13 cellular contexts compared by ENCODE assay signal in genomic region chr2:120564213-120565094, GRCh38.
A peak's percentile ranks its signal among the peaks of the same experiment; 100 is the strongest.
DNase-seq lines count a peak whose midpoint lies in the region; ATAC-seq and TF ChIP-seq lines count a peak whose summit lies in the region.
"Had no signal": no experiment of that assay in that cellular context is flagged by ENCODE, and none has a peak within 500 bp of the region (broad histone marks: within the 10 kb centered on the region; RNA-seq: fewer than 3 reads in every experiment).

No MANE protein-coding gene starts in this region.

- peaks cover 0 to 8% of the 10 kb centered on the region in 2 experiments; a peak in 2 of 4 replicates for H3K4me1 ChIP-seq in SK-N-SH (ENCODE audit: control insufficient read depth in 1 of 2, insufficient read depth in 2 of 2, low read depth in 1 of 2, low read length in 1 of 2)

- peaks cover 8% of the 10 kb centered on the region for H3F3A ChIP-seq in SK-N-SH (replicated peaks; ENCODE audit: insufficient read depth)

- in situ Hi-C loops in GM13976 (cut with MboI; ENCODE audit: low sequenced_read_pairs, unreplicated experiment): no loop called here

- H3K9me2 ChIP-seq in SK-N-SH: no peaks in the 10 kb centered on the region

- H3K79me2 ChIP-seq in SK-N-SH (ENCODE audit: insufficient read depth): no peaks in the 10 kb centered on the region

- 62% methylated on average over 20 of the region's 23 CpGs for WGBS in SK-N-SH (ENCODE audit: low lambda C conversion rate)

- no peak for TF ChIP-seq RAD21 in SK-N-SH (IDR thresholded peaks at IDR 0.05; ENCODE audit: low read length)

- POLR2A ChIA-PET in SK-N-SH (lab: Yijun Ruan, JAX): no interaction called here

- H3K4me2 ChIP-seq in SK-N-SH: no peak overlapping the region

- H3K27ac ChIP-seq in SK-N-SH (ENCODE audit: low read depth in 2 of 2, low read length in 1 of 2): no peak overlapping the region
- H3K27ac ChIP-seq: thyroid gland had no signal

- no peaks in the 10 kb centered on the region for H3K9me3 ChIP-seq in SK-N-SH
- H3K9me3 ChIP-seq: thyroid gland had no signal

- TF ChIP-seq EP300 in SK-N-SH (IDR thresholded peaks at IDR 0.05; ENCODE audit: borderline replicate concordance in 1 of 2, low read depth in 1 of 2, low read length in 1 of 2): no peak

- H3K27me3 ChIP-seq in SK-N-SH (ENCODE audit: insufficient read depth): no peaks in the 10 kb centered on the region
- H3K27me3 ChIP-seq: thyroid gland had no signal

- H4K20me1 ChIP-seq in SK-N-SH (ENCODE audit: insufficient read depth): no peaks in the 10 kb centered on the region

- peak; percentile 39 for DNase-seq in SK-N-SH
- DNase-seq in NCI-H345 treated with DMSO at 0.1 percent for 48 hours (lab: John Stamatoyannopoulos, UW; ENCODE audit: unreplicated experiment): peak; percentile 86
- DNase-seq in epithelial cell of proximal tubule (ENCODE audit: low read depth): no peak
- peak; percentile 78 for DNase-seq in ureter (ENCODE audit: low spot score)
- DNase-seq in NOMO-1 treated with dmso at 0.1 percent for 144 hours (lab: John Stamatoyannopoulos, UW; ENCODE audit: unreplicated experiment): no peak
- no peak for DNase-seq in GM13976 (ENCODE audit: low spot score)
- DNase-seq in MV-4-11 (lab: John Stamatoyannopoulos, UW): no peak
- DNase-seq: KBM-7, mesenchymal stem cell, NCI-H446, thyroid gland had no signal

- no peak overlapping the region for H2AFZ ChIP-seq in SK-N-SH (ENCODE audit: low read depth)

- no peak for ATAC-seq in SK-N-SH treated with all-trans-retinoic acid at 6 μM for 48 hours
- ATAC-seq: activated naive CD4-positive, alpha-beta T cell treated with anti-CD3 and anti-CD28 coated beads, Interleukin-2, amount 50 U/mL, for 72 hours had no signal

- no peak overlapping the region for H3K4me3 ChIP-seq in SK-N-SH (ENCODE audit: low read depth in 2 of 2, low read length in 1 of 2)
- no peak overlapping the region for H3K4me3 ChIP-seq in epithelial cell of proximal tubule (ENCODE audit: low read depth, low read length)
- H3K4me3 ChIP-seq: thyroid gland had no signal

- CTCF ChIA-PET in SK-N-SH (lab: Yijun Ruan, JAX): no interaction called here

- TF ChIP-seq CTCF in SK-N-SH (IDR thresholded peaks at IDR 0.05) (no peak), epithelial cell of proximal tubule (conservative IDR thresholded peaks at IDR 0.05; ENCODE audit: low read depth, low read length) (peak; percentile 26), GM13976 (IDR thresholded peaks at IDR 0.05; ENCODE audit: borderline replicate concordance, control extremely low read depth, extremely low read depth, insufficient read depth, missing control alignments) (no peak)

- no peaks in the 10 kb centered on the region for H3K36me3 ChIP-seq in SK-N-SH (replicated peaks in 1 of 2; ENCODE audit: control insufficient read depth in 1 of 2, insufficient read depth in 2 of 2, low read length in 1 of 2)
- H3K36me3 ChIP-seq: thyroid gland had no signal

- H3K9ac ChIP-seq in SK-N-SH: no peak overlapping the region

TF ChIP-seq in SK-N-SH, 30 proteins besides CTCF, POLR2A, EP300 and RAD21:
- TF ChIP-seq RXRA (IDR thresholded peaks at IDR 0.05; ENCODE audit: borderline replicate concordance, low read depth) (no peak), TAF1 (IDR thresholded peaks at IDR 0.05; ENCODE audit: borderline replicate concordance, low read depth, low read length) (no peak), NRF1 (IDR thresholded peaks at IDR 0.05; ENCODE audit: low read depth, low read length) (no peak), JUND (IDR thresholded peaks at IDR 0.05) (no peak)
TF ChIP-seq in SK-N-SH: peak in this region for 0.

TF ChIP-seq in SK-N-SH treated with all-trans-retinoic acid at 6 μM for 48 hours, 23 proteins besides CTCF, POLR2A, EP300 and RAD21:
- no peak for TF ChIP-seq CREB5 (CRISPR knock-in tag; IDR thresholded peaks at IDR 0.05; ENCODE audit: low read depth)
- TF ChIP-seq TCF4 (CRISPR knock-in tag; IDR thresholded peaks at IDR 0.05; ENCODE audit: borderline replicate concordance): no peak
- TF ChIP-seq ARNTL (CRISPR knock-in tag; IDR thresholded peaks at IDR 0.05; ENCODE audit: borderline replicate concordance, low read depth): no peak
- no peak for TF ChIP-seq ZNF8 (CRISPR knock-in tag; IDR thresholded peaks at IDR 0.05)
- TF ChIP-seq ISL1 (CRISPR knock-in tag; IDR thresholded peaks at IDR 0.05): no peak
TF ChIP-seq in SK-N-SH treated with all-trans-retinoic acid at 6 μM for 48 hours: peak in this region for 0.

Comparison
In these comparisons a context has a peak if more than half of its experiments do, and no peak if none do; other contexts are left out.
1. DNase-seq: peak in SK-N-SH (single experiment), NCI-H345 treated with DMSO at 0.1 percent for 48 hours (single experiment) and ureter (single experiment); none in epithelial cell of proximal tubule (single experiment), NOMO-1 treated with dmso at 0.1 percent for 144 hours (single experiment), GM13976 (single experiment) and MV-4-11 (single experiment).